Comparison of ENCODE assay signal across 9 cellular contexts in genomic region chr5:177509361-177509951, GRCh38. TPM values are rescaled to one million over a fixed set of nuclear protein-coding genes. Genes with fewer than 3 reads are reported as not detected.
A peak's percentile ranks its signal among the peaks of the same experiment; 100 is the strongest.
DNase-seq lines count a peak whose midpoint lies in the region; ATAC-seq and TF ChIP-seq lines count a peak whose summit lies in the region.
"Had no signal": no experiment of that assay in that cellular context is flagged by ENCODE, and none has a peak within 500 bp of the region (broad histone marks: within the 10 kb centered on the region; RNA-seq: fewer than 3 reads in every experiment).

TSS of gene DOK3 (minus strand) at chr5:177509826. CDS start at chr5:177509540, 286 bp downstream.

- peaks cover 16% of the 10 kb centered on the region; the same call in 1 of the 2 replicates for H3K4me1 ChIP-seq in SJCRH30
- H3K4me1 ChIP-seq in left lung: peaks cover 0 to 48% of the 10 kb centered on the region in 2 donors
- H3K4me1 ChIP-seq in upper lobe of right lung: no peaks in the 10 kb centered on the region

- peak; percentile 43 for DNase-seq in Ammon's horn (ENCODE audit: low spot score)
- DNase-seq in SJCRH30: peak; percentile 62 to 64
- peak; percentile 74 to 91 for DNase-seq in left lung
- peak; percentile 85 for DNase-seq in upper lobe of right lung
- no peak for DNase-seq in foreskin fibroblast
- DNase-seq in G401 (ENCODE audit: low spot score): no peak
- DNase-seq in stimulated activated CD4-positive, alpha-beta T cell treated with anti-CD3 and anti-CD28 coated beads, Interleukin-4, amount 100 ng/mL, for 24 hours: no peak
- DNase-seq: CD4-positive, CD25-positive, alpha-beta regulatory T cell had no signal

- peak within 1 kb of the TSS; percentile 50 for H3K4me3 ChIP-seq in SJCRH30
- H3K4me3 ChIP-seq in left lung: peak within 1 kb of the TSS; percentile 21 to 75
- peak within 1 kb of the TSS; percentile 59 for H3K4me3 ChIP-seq in upper lobe of right lung
- H3K4me3 ChIP-seq in foreskin fibroblast (ENCODE audit: low read depth in 1 of 2, low read length in 2 of 2): no peak within 1 kb of the TSS

- intact Hi-C loops in left lung (cut with DNase I): no loop called here
- intact Hi-C loops in upper lobe of right lung (cut with DNase I): no loop called here

- in situ Hi-C loops in G401 (cut with HindIII; ENCODE audit: low sequenced_read_pairs): no loop called here

- H3K27ac ChIP-seq in SJCRH30 (peak within 1 kb of the TSS; percentile 72), left lung (peak within 1 kb of the TSS; percentile 74 to 98), upper lobe of right lung (peak within 1 kb of the TSS; percentile 87)

- peak; percentile 33 for ATAC-seq in GM21423 (IDR thresholded peaks at IDR 0.05; ENCODE audit: unreplicated experiment)
- ATAC-seq in left lung: peak; percentile 57
- peak; percentile 73 for ATAC-seq in upper lobe of right lung

- H3K9me3 ChIP-seq in SJCRH30 (replicated peaks) (no peaks in the 10 kb centered on the region), left lung (no peaks in the 10 kb centered on the region), upper lobe of right lung (no peaks in the 10 kb centered on the region)

- H3K27me3 ChIP-seq in SJCRH30: no peaks in the 10 kb centered on the region
- no peaks in the 10 kb centered on the region for H3K27me3 ChIP-seq in left lung
- no peaks in the 10 kb centered on the region for H3K27me3 ChIP-seq in upper lobe of right lung

- H3K36me3 ChIP-seq in SJCRH30: peaks cover 23% of the 10 kb centered on the region
- peaks cover 0 to 83% of the 10 kb centered on the region in 2 donors for H3K36me3 ChIP-seq in left lung
- H3K36me3 ChIP-seq in upper lobe of right lung: peaks cover 42% of the 10 kb centered on the region

- TF ChIP-seq CTCF in left lung (IDR thresholded peaks at IDR 0.05) (no peak), upper lobe of right lung (IDR thresholded peaks at IDR 0.05) (no peak), foreskin fibroblast (IDR thresholded peaks at IDR 0.05; ENCODE audit: low read depth, low read length) (no peak)

RNA-seq across cellular contexts. Expression of gene DOK3, which starts in this region (rescaled TPM):
- 3.0 and 6.2 TPM in 2 replicates for total RNA-seq in SJCRH30 (2014; rRNA removed; shearing (Covaris generic))
- total RNA-seq in left lung (10 to 100 TPM; 18.2 to 90.5 TPM), upper lobe of right lung (45.6 TPM)
- total RNA-seq in G401 (2014; rRNA removed; shearing (Covaris generic)): 0.85 and 6.3 TPM in 2 replicates

Comparison
In these comparisons a context has a peak if more than half of its experiments do, and no peak if none do; other contexts are left out.
1. DNase-seq: peak in Ammon's horn (single experiment), SJCRH30 (2 of 2), left lung (2 of 2) and upper lobe of right lung (single experiment); none in foreskin fibroblast (0 of 2), G401 (single experiment) and stimulated activated CD4-positive, alpha-beta T cell treated with anti-CD3 and anti-CD28 coated beads, Interleukin-4, amount 100 ng/mL, for 24 hours (single experiment).
2. H3K4me3 ChIP-seq: peak in SJCRH30 (single experiment), left lung (2 of 2) and upper lobe of right lung (single experiment); none in foreskin fibroblast (0 of 2).
3. Peak in every context shown above with its lines, with median percentiles within 50 percentile points of each other: ATAC-seq and H3K27ac ChIP-seq.